2 cellular contexts compared by ENCODE assay signal in genomic region chr15:81083201-81083600, GRCh38.
A peak's percentile ranks its signal among the peaks of the same experiment; 100 is the strongest.
TF ChIP-seq lines count a peak whose summit lies in the region.

No MANE protein-coding gene starts in this region.

TF ChIP-seq in A549, 52 proteins besides CTCF, POLR2A, EP300 and RAD21 (continued from another document):
- TF ChIP-seq MYC (IDR thresholded peaks at IDR 0.05; ENCODE audit: borderline replicate concordance, low read length) (no peak), MAZ (IDR thresholded peaks at IDR 0.05; ENCODE audit: borderline replicate concordance, low read depth, low read length) (no peak), GATA3 (IDR thresholded peaks at IDR 0.05; ENCODE audit: borderline replicate concordance) (no peak)
- TF ChIP-seq, protein P1, sequence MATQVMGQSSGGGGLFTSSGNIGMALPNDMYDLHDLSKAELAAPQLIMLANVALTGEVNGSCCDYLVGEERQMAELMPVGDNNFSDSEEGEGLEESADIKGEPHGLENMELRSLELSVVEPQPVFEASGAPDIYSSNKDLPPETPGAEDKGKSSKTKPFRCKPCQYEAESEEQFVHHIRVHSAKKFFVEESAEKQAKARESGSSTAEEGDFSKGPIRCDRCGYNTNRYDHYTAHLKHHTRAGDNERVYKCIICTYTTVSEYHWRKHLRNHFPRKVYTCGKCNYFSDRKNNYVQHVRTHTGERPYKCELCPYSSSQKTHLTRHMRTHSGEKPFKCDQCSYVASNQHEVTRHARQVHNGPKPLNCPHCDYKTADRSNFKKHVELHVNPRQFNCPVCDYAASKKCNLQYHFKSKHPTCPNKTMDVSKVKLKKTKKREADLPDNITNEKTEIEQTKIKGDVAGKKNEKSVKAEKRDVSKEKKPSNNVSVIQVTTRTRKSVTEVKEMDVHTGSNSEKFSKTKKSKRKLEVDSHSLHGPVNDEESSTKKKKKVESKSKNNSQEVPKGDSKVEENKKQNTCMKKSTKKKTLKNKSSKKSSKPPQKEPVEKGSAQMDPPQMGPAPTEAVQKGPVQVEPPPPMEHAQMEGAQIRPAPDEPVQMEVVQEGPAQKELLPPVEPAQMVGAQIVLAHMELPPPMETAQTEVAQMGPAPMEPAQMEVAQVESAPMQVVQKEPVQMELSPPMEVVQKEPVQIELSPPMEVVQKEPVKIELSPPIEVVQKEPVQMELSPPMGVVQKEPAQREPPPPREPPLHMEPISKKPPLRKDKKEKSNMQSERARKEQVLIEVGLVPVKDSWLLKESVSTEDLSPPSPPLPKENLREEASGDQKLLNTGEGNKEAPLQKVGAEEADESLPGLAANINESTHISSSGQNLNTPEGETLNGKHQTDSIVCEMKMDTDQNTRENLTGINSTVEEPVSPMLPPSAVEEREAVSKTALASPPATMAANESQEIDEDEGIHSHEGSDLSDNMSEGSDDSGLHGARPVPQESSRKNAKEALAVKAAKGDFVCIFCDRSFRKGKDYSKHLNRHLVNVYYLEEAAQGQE (IDR thresholded peaks at IDR 0.05) = no peak
- TF ChIP-seq, protein P2, sequence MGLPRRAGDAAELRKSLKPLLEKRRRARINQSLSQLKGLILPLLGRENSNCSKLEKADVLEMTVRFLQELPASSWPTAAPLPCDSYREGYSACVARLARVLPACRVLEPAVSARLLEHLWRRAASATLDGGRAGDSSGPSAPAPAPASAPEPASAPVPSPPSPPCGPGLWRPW (IDR thresholded peaks at IDR 0.05) = no peak
- TF ChIP-seq, protein P3, sequence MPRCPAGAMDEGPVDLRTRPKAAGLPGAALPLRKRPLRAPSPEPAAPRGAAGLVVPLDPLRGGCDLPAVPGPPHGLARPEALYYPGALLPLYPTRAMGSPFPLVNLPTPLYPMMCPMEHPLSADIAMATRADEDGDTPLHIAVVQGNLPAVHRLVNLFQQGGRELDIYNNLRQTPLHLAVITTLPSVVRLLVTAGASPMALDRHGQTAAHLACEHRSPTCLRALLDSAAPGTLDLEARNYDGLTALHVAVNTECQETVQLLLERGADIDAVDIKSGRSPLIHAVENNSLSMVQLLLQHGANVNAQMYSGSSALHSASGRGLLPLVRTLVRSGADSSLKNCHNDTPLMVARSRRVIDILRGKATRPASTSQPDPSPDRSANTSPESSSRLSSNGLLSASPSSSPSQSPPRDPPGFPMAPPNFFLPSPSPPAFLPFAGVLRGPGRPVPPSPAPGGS (IDR thresholded peaks at IDR 0.05) = no peak
TF ChIP-seq in A549: peak in this region for 1.

TF ChIP-seq in K562, 482 proteins besides CTCF, POLR2A, EP300 and RAD21 (continued from another document):
- TF ChIP-seq, protein P4, sequence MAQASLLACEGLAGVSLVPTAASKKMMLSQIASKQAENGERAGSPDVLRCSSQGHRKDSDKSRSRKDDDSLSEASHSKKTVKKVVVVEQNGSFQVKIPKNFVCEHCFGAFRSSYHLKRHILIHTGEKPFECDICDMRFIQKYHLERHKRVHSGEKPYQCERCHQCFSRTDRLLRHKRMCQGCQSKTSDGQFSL (CRISPR knock-in tag; IDR thresholded peaks at IDR 0.05) = no peak
- TF ChIP-seq, protein P4 (tag; IDR thresholded peaks at IDR 0.05) = no peak
- TF ChIP-seq, protein P5, sequence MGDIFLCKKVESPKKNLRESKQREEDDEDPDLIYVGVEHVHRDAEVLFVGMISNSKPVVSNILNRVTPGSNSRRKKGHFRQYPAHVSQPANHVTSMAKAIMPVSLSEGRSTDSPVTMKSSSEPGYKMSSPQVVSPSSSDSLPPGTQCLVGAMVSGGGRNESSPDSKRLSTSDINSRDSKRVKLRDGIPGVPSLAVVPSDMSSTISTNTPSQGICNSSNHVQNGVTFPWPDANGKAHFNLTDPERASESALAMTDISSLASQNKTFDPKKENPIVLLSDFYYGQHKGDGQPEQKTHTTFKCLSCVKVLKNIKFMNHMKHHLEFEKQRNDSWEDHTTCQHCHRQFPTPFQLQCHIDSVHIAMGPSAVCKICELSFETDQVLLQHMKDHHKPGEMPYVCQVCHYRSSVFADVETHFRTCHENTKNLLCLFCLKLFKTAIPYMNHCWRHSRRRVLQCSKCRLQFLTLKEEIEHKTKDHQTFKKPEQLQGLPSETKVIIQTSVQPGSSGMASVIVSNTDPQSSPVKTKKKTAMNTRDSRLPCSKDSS (IDR thresholded peaks at IDR 0.05; ENCODE audit: low read depth, partially characterized antibody) = no peak
- peak; percentile 80 for TF ChIP-seq C11orf30 (IDR thresholded peaks at IDR 0.05; ENCODE audit: low read depth)
- TF ChIP-seq SRSF7 (optimal IDR thresholded peaks at IDR 0.05; ENCODE audit: low read depth, low read length) = no peak
- TF ChIP-seq RBM15 (IDR thresholded peaks at IDR 0.05; ENCODE audit: insufficient read depth, low read length) = no peak
- TF ChIP-seq ZNF766 (CRISPR knock-in tag; conservative IDR thresholded peaks at IDR 0.05) = no peak
- TF ChIP-seq, protein P6, sequence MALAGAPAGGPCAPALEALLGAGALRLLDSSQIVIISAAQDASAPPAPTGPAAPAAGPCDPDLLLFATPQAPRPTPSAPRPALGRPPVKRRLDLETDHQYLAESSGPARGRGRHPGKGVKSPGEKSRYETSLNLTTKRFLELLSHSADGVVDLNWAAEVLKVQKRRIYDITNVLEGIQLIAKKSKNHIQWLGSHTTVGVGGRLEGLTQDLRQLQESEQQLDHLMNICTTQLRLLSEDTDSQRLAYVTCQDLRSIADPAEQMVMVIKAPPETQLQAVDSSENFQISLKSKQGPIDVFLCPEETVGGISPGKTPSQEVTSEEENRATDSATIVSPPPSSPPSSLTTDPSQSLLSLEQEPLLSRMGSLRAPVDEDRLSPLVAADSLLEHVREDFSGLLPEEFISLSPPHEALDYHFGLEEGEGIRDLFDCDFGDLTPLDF (CRISPR knock-in tag; IDR thresholded peaks at IDR 0.05) = no peak
- TF ChIP-seq MAFF (IDR thresholded peaks at IDR 0.05; ENCODE audit: low read length) = peak; percentile 72
- no peak for TF ChIP-seq MED1 (CRISPR knock-in tag; IDR thresholded peaks at IDR 0.05; ENCODE audit: borderline replicate concordance)
- TF ChIP-seq, protein P7, sequence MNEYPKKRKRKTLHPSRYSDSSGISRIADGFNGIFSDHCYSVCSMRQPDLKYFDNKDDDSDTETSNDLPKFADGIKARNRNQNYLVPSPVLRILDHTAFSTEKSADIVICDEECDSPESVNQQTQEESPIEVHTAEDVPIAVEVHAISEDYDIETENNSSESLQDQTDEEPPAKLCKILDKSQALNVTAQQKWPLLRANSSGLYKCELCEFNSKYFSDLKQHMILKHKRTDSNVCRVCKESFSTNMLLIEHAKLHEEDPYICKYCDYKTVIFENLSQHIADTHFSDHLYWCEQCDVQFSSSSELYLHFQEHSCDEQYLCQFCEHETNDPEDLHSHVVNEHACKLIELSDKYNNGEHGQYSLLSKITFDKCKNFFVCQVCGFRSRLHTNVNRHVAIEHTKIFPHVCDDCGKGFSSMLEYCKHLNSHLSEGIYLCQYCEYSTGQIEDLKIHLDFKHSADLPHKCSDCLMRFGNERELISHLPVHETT (CRISPR knock-in tag; conservative IDR thresholded peaks at IDR 0.05 in 1 of 2, IDR thresholded peaks at IDR 0.05 in 1 of 2) = no peak
- TF ChIP-seq ZNF75A (CRISPR knock-in tag; IDR thresholded peaks at IDR 0.05) = no peak
- TF ChIP-seq ZNF347 (CRISPR knock-in tag; IDR thresholded peaks at IDR 0.05; ENCODE audit: low read depth) = no peak
- TF ChIP-seq ZNF316 (IDR thresholded peaks at IDR 0.05) = peak; percentile 93
- TF ChIP-seq CLOCK (CRISPR knock-in tag; IDR thresholded peaks at IDR 0.05; ENCODE audit: borderline replicate concordance) = no peak
- no peak for TF ChIP-seq BRF1 (IDR thresholded peaks at IDR 0.05; ENCODE audit: borderline replicate concordance, extremely low read depth, insufficient read length)
- TF ChIP-seq WHSC1 (IDR thresholded peaks at IDR 0.05; ENCODE audit: low read length) = no peak
- TF ChIP-seq ZNF431 (CRISPR knock-in tag; IDR thresholded peaks at IDR 0.05) = no peak
- no peak for TF ChIP-seq ZNF696 (CRISPR knock-in tag; conservative IDR thresholded peaks at IDR 0.05)
- peak; percentile 69 for TF ChIP-seq MAFG (tag; conservative IDR thresholded peaks at IDR 0.05)
- peak; percentile 70; the same call in 1 of the 2 replicates for TF ChIP-seq MAFK (IDR thresholded peaks at IDR 0.05; ENCODE audit: low read length)
- no peak for TF ChIP-seq OTX1 (CRISPR knock-in tag; IDR thresholded peaks at IDR 0.05)
- peak; percentile 70; the same call in 1 of the 2 replicates for TF ChIP-seq MECOM (CRISPR knock-in tag; IDR thresholded peaks at IDR 0.05)
- TF ChIP-seq, protein P8, sequence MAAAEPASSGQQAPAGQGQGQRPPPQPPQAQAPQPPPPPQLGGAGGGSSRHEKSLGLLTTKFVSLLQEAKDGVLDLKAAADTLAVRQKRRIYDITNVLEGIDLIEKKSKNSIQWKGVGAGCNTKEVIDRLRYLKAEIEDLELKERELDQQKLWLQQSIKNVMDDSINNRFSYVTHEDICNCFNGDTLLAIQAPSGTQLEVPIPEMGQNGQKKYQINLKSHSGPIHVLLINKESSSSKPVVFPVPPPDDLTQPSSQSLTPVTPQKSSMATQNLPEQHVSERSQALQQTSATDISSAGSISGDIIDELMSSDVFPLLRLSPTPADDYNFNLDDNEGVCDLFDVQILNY (CRISPR knock-in tag; IDR thresholded peaks at IDR 0.05) = no peak
- no peak for TF ChIP-seq KDM5B (IDR thresholded peaks at IDR 0.05; ENCODE audit: insufficient replicate concordance, low read depth, low read length)
- TF ChIP-seq CHCHD3 (CRISPR knock-in tag; IDR thresholded peaks at IDR 0.05) = no peak
- TF ChIP-seq MEIS2 (IDR thresholded peaks at IDR 0.05; ENCODE audit: partially characterized antibody) = peak; percentile 88
- TF ChIP-seq ZNF121 (CRISPR knock-in tag; conservative IDR thresholded peaks at IDR 0.05) = no peak
- no peak for TF ChIP-seq EP400 (IDR thresholded peaks at IDR 0.05)
- TF ChIP-seq ZSCAN32 (CRISPR knock-in tag; IDR thresholded peaks at IDR 0.05) = no peak
- no peak for TF ChIP-seq CHD4 (IDR thresholded peaks at IDR 0.05; ENCODE audit: insufficient read depth, insufficient replicate concordance, low read depth, low read length, poor library complexity, severe bottlenecking)
- TF ChIP-seq SMAD1 (IDR thresholded peaks at IDR 0.05; ENCODE audit: low read depth, low read length, partially characterized antibody) = no peak
- TF ChIP-seq, protein P9, sequence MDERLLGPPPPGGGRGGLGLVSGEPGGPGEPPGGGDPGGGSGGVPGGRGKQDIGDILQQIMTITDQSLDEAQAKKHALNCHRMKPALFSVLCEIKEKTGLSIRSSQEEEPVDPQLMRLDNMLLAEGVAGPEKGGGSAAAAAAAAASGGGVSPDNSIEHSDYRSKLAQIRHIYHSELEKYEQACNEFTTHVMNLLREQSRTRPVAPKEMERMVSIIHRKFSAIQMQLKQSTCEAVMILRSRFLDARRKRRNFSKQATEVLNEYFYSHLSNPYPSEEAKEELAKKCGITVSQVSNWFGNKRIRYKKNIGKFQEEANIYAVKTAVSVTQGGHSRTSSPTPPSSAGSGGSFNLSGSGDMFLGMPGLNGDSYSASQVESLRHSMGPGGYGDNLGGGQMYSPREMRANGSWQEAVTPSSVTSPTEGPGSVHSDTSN (CRISPR knock-in tag; IDR thresholded peaks at IDR 0.05; ENCODE audit: low read depth) = no peak
- TF ChIP-seq, protein P9 (tag; conservative IDR thresholded peaks at IDR 0.05; ENCODE audit: low read depth) = peak; percentile 86
- TF ChIP-seq GABPA (tag; conservative IDR thresholded peaks at IDR 0.05; ENCODE audit: low read depth) = no peak
- TF ChIP-seq TAL1 (IDR thresholded peaks at IDR 0.05) = no peak
- TF ChIP-seq RAD51 (IDR thresholded peaks at IDR 0.05; ENCODE audit: borderline replicate concordance, low read depth) = no peak
- no peak for TF ChIP-seq ELF2 (CRISPR knock-in tag; IDR thresholded peaks at IDR 0.05)
- no peak for TF ChIP-seq DPF2 (IDR thresholded peaks at IDR 0.05)
- TF ChIP-seq ZNF584 (CRISPR knock-in tag; IDR thresholded peaks at IDR 0.05; ENCODE audit: low read depth) = no peak
